In the genomic region with DNA sequence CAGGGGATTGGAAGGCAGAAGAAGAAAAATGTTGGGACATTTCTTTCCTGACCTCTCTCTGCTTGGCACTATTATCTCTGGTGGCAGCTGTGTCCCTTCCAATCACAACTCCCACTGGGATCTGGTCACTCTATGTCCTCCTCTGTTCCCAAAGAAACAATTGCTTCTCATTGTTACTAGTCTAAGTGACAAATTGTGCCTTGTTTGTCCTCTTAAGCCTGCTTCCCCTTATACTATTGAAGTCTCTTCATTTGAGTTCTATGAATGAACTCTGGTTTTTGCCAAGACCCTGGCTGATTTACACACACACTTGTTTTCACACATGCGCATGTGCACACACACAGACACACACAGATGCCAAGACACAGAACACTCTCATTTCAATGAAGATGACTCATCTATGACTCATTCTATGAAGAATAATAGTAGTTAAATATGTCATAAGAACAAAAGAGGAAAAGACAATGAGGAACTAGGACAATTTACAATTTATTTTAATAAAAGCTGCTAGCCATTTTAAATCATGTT, we compare ENCODE assay signal across 1 cellular context.
A peak's percentile ranks its signal among the peaks of the same experiment; 100 is the strongest.
TF ChIP-seq lines count a peak whose summit lies in the region.

No MANE protein-coding gene starts in this region.

TF ChIP-seq in HCT116, 20 proteins besides CTCF, POLR2A, EP300 and RAD21 (continued from another document):
- TF ChIP-seq, protein P1, sequence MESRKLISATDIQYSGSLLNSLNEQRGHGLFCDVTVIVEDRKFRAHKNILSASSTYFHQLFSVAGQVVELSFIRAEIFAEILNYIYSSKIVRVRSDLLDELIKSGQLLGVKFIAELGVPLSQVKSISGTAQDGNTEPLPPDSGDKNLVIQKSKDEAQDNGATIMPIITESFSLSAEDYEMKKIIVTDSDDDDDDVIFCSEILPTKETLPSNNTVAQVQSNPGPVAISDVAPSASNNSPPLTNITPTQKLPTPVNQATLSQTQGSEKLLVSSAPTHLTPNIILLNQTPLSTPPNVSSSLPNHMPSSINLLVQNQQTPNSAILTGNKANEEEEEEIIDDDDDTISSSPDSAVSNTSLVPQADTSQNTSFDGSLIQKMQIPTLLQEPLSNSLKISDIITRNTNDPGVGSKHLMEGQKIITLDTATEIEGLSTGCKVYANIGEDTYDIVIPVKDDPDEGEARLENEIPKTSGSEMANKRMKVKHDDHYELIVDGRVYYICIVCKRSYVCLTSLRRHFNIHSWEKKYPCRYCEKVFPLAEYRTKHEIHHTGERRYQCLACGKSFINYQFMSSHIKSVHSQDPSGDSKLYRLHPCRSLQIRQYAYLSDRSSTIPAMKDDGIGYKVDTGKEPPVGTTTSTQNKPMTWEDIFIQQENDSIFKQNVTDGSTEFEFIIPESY (IDR thresholded peaks at IDR 0.05; ENCODE audit: extremely low read depth, insufficient replicate concordance, low read length) = no peak
- TF ChIP-seq YY1 (IDR thresholded peaks at IDR 0.05; ENCODE audit: extremely low read depth, insufficient replicate concordance, low read depth, low read length) = no peak
- no peak for TF ChIP-seq ZNF274 (IDR thresholded peaks at IDR 0.05; ENCODE audit: low read depth, low read length)
- no peak for TF ChIP-seq EZH2 (IDR thresholded peaks at IDR 0.05)
- no peak for TF ChIP-seq EGR1 (IDR thresholded peaks at IDR 0.05; ENCODE audit: low read depth)
- no peak for TF ChIP-seq CEBPB (IDR thresholded peaks at IDR 0.05; ENCODE audit: low read depth)
- TF ChIP-seq CBX3 (IDR thresholded peaks at IDR 0.05; ENCODE audit: low read depth) = peak; percentile 39; the same call in 1 of the 2 replicates
- TF ChIP-seq, protein P2, sequence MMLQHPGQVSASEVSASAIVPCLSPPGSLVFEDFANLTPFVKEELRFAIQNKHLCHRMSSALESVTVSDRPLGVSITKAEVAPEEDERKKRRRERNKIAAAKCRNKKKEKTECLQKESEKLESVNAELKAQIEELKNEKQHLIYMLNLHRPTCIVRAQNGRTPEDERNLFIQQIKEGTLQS (IDR thresholded peaks at IDR 0.05) = peak; percentile 52; the same call in 1 of the 2 replicates
- TF ChIP-seq SIN3A (IDR thresholded peaks at IDR 0.05; ENCODE audit: low read depth) = no peak
- no peak for TF ChIP-seq ELF1 (IDR thresholded peaks at IDR 0.05; ENCODE audit: borderline replicate concordance, low read depth)
- TF ChIP-seq SP1 (IDR thresholded peaks at IDR 0.05; ENCODE audit: low read depth) = peak; percentile 48
- TF ChIP-seq JUND (IDR thresholded peaks at IDR 0.05) = peak; percentile 83
- peak; percentile 94 for TF ChIP-seq FOSL1 (IDR thresholded peaks at IDR 0.05; ENCODE audit: low read depth)
- no peak for TF ChIP-seq POLR2AphosphoS5 (IDR thresholded peaks at IDR 0.05; ENCODE audit: low read depth, low read length)
- 0 out of 2 replicates have a peak, but pooled peaks have one; percentile 44 for TF ChIP-seq SRF (IDR thresholded peaks at IDR 0.05; ENCODE audit: low read depth)
